In the genomic region with DNA sequence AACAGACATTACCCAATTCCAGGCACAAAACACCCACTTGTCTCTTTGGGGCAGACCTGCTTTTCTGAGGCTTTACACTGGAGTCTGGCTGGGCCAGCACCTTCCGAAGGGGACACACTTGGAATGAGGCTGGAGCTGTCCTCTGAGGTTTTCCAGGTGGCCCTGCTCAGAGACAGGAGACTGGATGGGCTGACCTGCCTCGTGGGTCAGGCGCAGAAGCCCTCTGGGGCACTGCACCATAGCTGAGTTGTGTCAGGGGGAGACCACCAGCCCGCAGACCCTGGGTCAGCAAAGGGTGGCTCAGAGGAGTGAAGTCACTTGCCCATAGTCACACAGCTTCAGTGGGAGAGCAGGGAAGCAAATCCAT, we compare ENCODE assay signal across 1 cellular context.
TF ChIP-seq lines count a peak whose summit lies in the region.

No MANE protein-coding gene starts in this region.

TF ChIP-seq in A549, 52 proteins besides CTCF, POLR2A, EP300 and RAD21 (continued from another document):
- TF ChIP-seq REST (IDR thresholded peaks at IDR 0.05) = no peak
- TF ChIP-seq MYC (IDR thresholded peaks at IDR 0.05; ENCODE audit: borderline replicate concordance, low read length) = no peak
- no peak for TF ChIP-seq HOXB13 (CRISPR knock-in tag; IDR thresholded peaks at IDR 0.05; ENCODE audit: low read depth)
- TF ChIP-seq TFCP2L1 (CRISPR knock-in tag; IDR thresholded peaks at IDR 0.05) = no peak
- TF ChIP-seq NPAS2 (CRISPR knock-in tag; IDR thresholded peaks at IDR 0.05; ENCODE audit: borderline replicate concordance) = no peak
